ENCODE assay signal across 8 cellular contexts in genomic region chr10:101018600-101019439, GRCh38. TPM values are rescaled to one million over a fixed set of nuclear protein-coding genes. Genes with fewer than 3 reads are reported as not detected.
DNase-seq lines count a peak whose midpoint lies in the region; ATAC-seq and TF ChIP-seq lines count a peak whose summit lies in the region.

No MANE protein-coding gene starts in this region.

- no peak for TF ChIP-seq POLR2A in adrenal gland (IDR thresholded peaks at IDR 0.05)

- no peaks in the 10 kb centered on the region for H3K9me3 ChIP-seq in adrenal gland (replicated peaks in 1 of 3)
- no peaks in the 10 kb centered on the region for H3K9me3 ChIP-seq in left ventricle myocardium inferior (replicated peaks)
- H3K9me3 ChIP-seq in psoas muscle, result no peaks in the 10 kb centered on the region

- intact Hi-C loops in adrenal gland (cut with DNase I) (no loop called here), left ventricle myocardium inferior (cut with micrococcal nuclease) (no loop called here), psoas muscle (cut with DNase I) (loop anchor here (10.0 kb wide), 2 partner anchors 54 to 454 kb away; partner anchors contain the start of gene SEMA4G (in 1 of the 2))

- H3K4me3 ChIP-seq in adrenal gland (no peak overlapping the region), left ventricle myocardium inferior (peak overlapping the region; percentile 21), psoas muscle (no peak overlapping the region)

- peak; percentile 92 for DNase-seq in ELF-1 (ENCODE audit: low read depth, low spot score)
- DNase-seq in T follicular helper cell (ENCODE audit: low read depth), result peak; percentile 40
- peak; percentile 81 to 93 (median 89) for DNase-seq in adrenal gland
- DNase-seq in left ventricle myocardium inferior, result peak; percentile 84
- DNase-seq in psoas muscle, result peak; percentile 80 to 86

- H3K4me1 ChIP-seq in adrenal gland (replicated peaks in 1 of 2), result no peaks in the 10 kb centered on the region
- peaks cover 15% of the 10 kb centered on the region for H3K4me1 ChIP-seq in left ventricle myocardium inferior
- H3K4me1 ChIP-seq in psoas muscle, result no peaks in the 10 kb centered on the region

- no peaks in the 10 kb centered on the region for H3K27me3 ChIP-seq in adrenal gland
- H3K27me3 ChIP-seq in left ventricle myocardium inferior (ENCODE audit: low read depth), result peaks cover 51% of the 10 kb centered on the region
- peaks cover 0 to 13% (median 5%) of the 10 kb centered on the region in 3 donors for H3K27me3 ChIP-seq in psoas muscle (ENCODE audit: insufficient read depth in 3 of 3, low read length in 2 of 3)

- WGBS in adrenal gland, 4 donors, result 19 to 54% (median 27%) methylated on average over 4 to 45 of the region's 45 CpGs
- WGBS in psoas muscle, 3 donors, result 21 to 23% (median 23%) methylated on average over 38 to 45 of the region's 45 CpGs

- H3K36me3 ChIP-seq in adrenal gland (replicated peaks in 1 of 2) (no peaks in the 10 kb centered on the region), left ventricle myocardium inferior (no peaks in the 10 kb centered on the region), psoas muscle (ENCODE audit: insufficient read depth in 1 of 2, low read depth in 1 of 2) (no peaks in the 10 kb centered on the region)

- H3K27ac ChIP-seq in adrenal gland, result no peak overlapping the region
- H3K27ac ChIP-seq in left ventricle myocardium inferior (replicated peaks), result peak overlapping the region; percentile 51
- no peak overlapping the region for H3K27ac ChIP-seq in psoas muscle

- peak; percentile 42 to 68 (median 48) for ATAC-seq in psoas muscle
- no peak for ATAC-seq in GM18870 (IDR thresholded peaks at IDR 0.05; ENCODE audit: unreplicated experiment)
- no peak for ATAC-seq in HG02588 (IDR thresholded peaks at IDR 0.05; ENCODE audit: unreplicated experiment)

- peak; percentile 48 for TF ChIP-seq CTCF in LNCAP (IDR thresholded peaks at IDR 0.05)
- TF ChIP-seq CTCF in adrenal gland (IDR thresholded peaks at IDR 0.05), result peak; percentile 54 to 83 (median 71)
- TF ChIP-seq CTCF in left ventricle myocardium inferior (IDR thresholded peaks at IDR 0.05; ENCODE audit: borderline replicate concordance), result peak; percentile 77
- TF ChIP-seq CTCF in psoas muscle (IDR thresholded peaks at IDR 0.05), result peak; percentile 59

RNA-seq across cellular contexts. Expression of gene PDZD7, which starts 12.1 kb away (rescaled TPM):
- 1 to 10 TPM in 2 of 8 donors, under 1 TPM in 5, not detected in 1; 0.13 to 1.9 (median 0.60) TPM for total RNA-seq in adrenal gland
- 1 to 10 TPM in 2 of 3 donors, under 1 TPM in 1; 0.18 to 3.5 (median 1.0) TPM for polyA plus RNA-seq in adrenal gland
- total RNA-seq in left ventricle myocardium inferior, result 0.27 TPM
- total RNA-seq in psoas muscle, result under 1 TPM in 2 of 4 donors, not detected in 2; 0.08 to 0.54 TPM
- polyA plus RNA-seq in psoas muscle, result under 1 TPM; 0.04 to 0.30 (median 0.06) TPM

RNA-seq across cellular contexts. Expression of gene SFXN3, which starts 12.2 kb away (rescaled TPM):
- total RNA-seq in adrenal gland, result 10 to 100 TPM; 20.4 to 54.0 (median 36.3) TPM
- polyA plus RNA-seq in adrenal gland, result 10 to 100 TPM; 24.1 to 32.8 (median 25.7) TPM
- total RNA-seq in left ventricle myocardium inferior, result 13.4 TPM
- 1 to 10 TPM; 4.4 to 7.0 (median 4.9) TPM for total RNA-seq in psoas muscle
- polyA plus RNA-seq in psoas muscle, result 1 to 10 TPM; 3.2 to 6.1 (median 4.9) TPM

RNA-seq across cellular contexts. Expression of gene LZTS2, which starts 19.2 kb away (rescaled TPM):
- 100 to 1,000 TPM in 4 of 8 donors, 10 to 100 TPM in 4; 45.6 to 161 (median 101) TPM for total RNA-seq in adrenal gland
- polyA plus RNA-seq in adrenal gland, result 100 to 1,000 TPM in 2 of 3 donors, 10 to 100 TPM in 1; 12.2 to 232 (median 126) TPM
- 35.6 TPM for total RNA-seq in left ventricle myocardium inferior
- 10 to 100 TPM; 20.1 to 66.0 (median 28.7) TPM for total RNA-seq in psoas muscle
- polyA plus RNA-seq in psoas muscle, result 10 to 100 TPM; 19.0 to 24.6 (median 20.0) TPM

RNA-seq across cellular contexts. Expression of gene TWNK, which starts 31.5 kb away (rescaled TPM):
- total RNA-seq in adrenal gland (10 to 100 TPM in 4 of 8 donors, 1 to 10 TPM in 4; 5.3 to 14.2 (median 10.2) TPM), left ventricle myocardium inferior (7.3 TPM), psoas muscle (10 to 100 TPM; 11.0 to 29.0 (median 19.5) TPM)
- polyA plus RNA-seq in adrenal gland (10 to 100 TPM in 1 of 3 donors, 1 to 10 TPM in 2; 7.6 to 21.8 (median 9.0) TPM), psoas muscle (10 to 100 TPM; 14.7 to 23.8 (median 22.6) TPM)

RNA-seq across cellular contexts. Expression of gene MRPL43, which starts 31.5 kb away (rescaled TPM):
- total RNA-seq in adrenal gland (100 to 1,000 TPM in 6 of 8 donors, 10 to 100 TPM in 2; 92.7 to 214 (median 122) TPM), left ventricle myocardium inferior (49.7 TPM), psoas muscle (10 to 100 TPM; 56.6 to 90.1 (median 72.6) TPM)
- polyA plus RNA-seq in adrenal gland (100 to 1,000 TPM in 2 of 3 donors, 10 to 100 TPM in 1; 58.4 to 188 (median 175) TPM), psoas muscle (100 to 1,000 TPM; 106 to 159 (median 111) TPM)

Comparison
In these comparisons a context has a peak if more than half of its experiments do, and no peak if none do; other contexts are left out.
1. DNase-seq: peak in every context shown above with its lines; median percentile 92 in ELF-1; 89 in adrenal gland; 84 in left ventricle myocardium inferior; 83 in psoas muscle; 40 in T follicular helper cell.
2. ATAC-seq: peak in psoas muscle (4 of 4); none in GM18870 (single experiment) and HG02588 (single experiment).
3. intact Hi-C loops: an anchor here in psoas muscle (10.0 kb wide); none called in adrenal gland and left ventricle myocardium inferior.
4. Peak in every context shown above with its lines, with median percentiles within 50 percentile points of each other: CTCF ChIP-seq.